2 cellular contexts compared by ENCODE assay signal in genomic region chr13:111093136-111093535, GRCh38.
TF ChIP-seq lines count a peak whose summit lies in the region.

No MANE protein-coding gene starts in this region.

TF ChIP-seq in H1, 55 proteins besides CTCF, POLR2A, EP300 and RAD21:
- TF ChIP-seq CHD2 (IDR thresholded peaks at IDR 0.05; ENCODE audit: low read length) = no peak
- TF ChIP-seq HDAC2 (IDR thresholded peaks at IDR 0.05; ENCODE audit: borderline replicate concordance in 1 of 2, low read depth in 2 of 2, low read length in 2 of 2) = no peak
- TF ChIP-seq KDM4A (IDR thresholded peaks at IDR 0.05; ENCODE audit: low read depth, low read length, severe bottlenecking) = no peak
- no peak for TF ChIP-seq CHD1 (IDR thresholded peaks at IDR 0.05; ENCODE audit: low read depth, low read length)
- TF ChIP-seq TBP (IDR thresholded peaks at IDR 0.05; ENCODE audit: low read depth, low read length) = no peak
- TF ChIP-seq NANOG (IDR thresholded peaks at IDR 0.05; ENCODE audit: insufficient read depth, low read depth, low read length, poor library complexity, severe bottlenecking) = no peak

TF ChIP-seq in HepG2, 621 proteins besides CTCF, POLR2A, EP300 and RAD21:
- TF ChIP-seq ZBTB7B (CRISPR knock-in tag; IDR thresholded peaks at IDR 0.05) = no peak
- TF ChIP-seq ZNF570 (CRISPR knock-in tag; IDR thresholded peaks at IDR 0.05; ENCODE audit: borderline replicate concordance) = no peak
- TF ChIP-seq DNMT1 (CRISPR knock-in tag; IDR thresholded peaks at IDR 0.05) = no peak
- TF ChIP-seq AFF4 (CRISPR knock-in tag; IDR thresholded peaks at IDR 0.05) = no peak
- TF ChIP-seq PAX8 (CRISPR knock-in tag; IDR thresholded peaks at IDR 0.05; ENCODE audit: borderline replicate concordance) = no peak
- no peak for TF ChIP-seq PAF1 (CRISPR knock-in tag; IDR thresholded peaks at IDR 0.05)
- no peak for TF ChIP-seq CREBL2 (CRISPR knock-in tag; IDR thresholded peaks at IDR 0.05; ENCODE audit: borderline replicate concordance)
- TF ChIP-seq ZNF343 (CRISPR knock-in tag; IDR thresholded peaks at IDR 0.05) = no peak
- no peak for TF ChIP-seq RBFOX2 (IDR thresholded peaks at IDR 0.05; ENCODE audit: low read depth, low read length)
- no peak for TF ChIP-seq HDAC1 (CRISPR knock-in tag; IDR thresholded peaks at IDR 0.05)
- TF ChIP-seq ZNF788 (CRISPR knock-in tag; IDR thresholded peaks at IDR 0.05; ENCODE audit: borderline replicate concordance) = no peak
- no peak for TF ChIP-seq ZSCAN25 (CRISPR knock-in tag; IDR thresholded peaks at IDR 0.05)
- no peak for TF ChIP-seq BHLHE40 (IDR thresholded peaks at IDR 0.05; ENCODE audit: low read length)
- no peak for TF ChIP-seq RCOR2 (CRISPR knock-in tag; IDR thresholded peaks at IDR 0.05)
- no peak for TF ChIP-seq LRRFIP1 (CRISPR knock-in tag; conservative IDR thresholded peaks at IDR 0.05)
- no peak for TF ChIP-seq ZNF800 (CRISPR knock-in tag; IDR thresholded peaks at IDR 0.05)
- no peak for TF ChIP-seq RFX5 (IDR thresholded peaks at IDR 0.05; ENCODE audit: low read depth, low read length)
- no peak for TF ChIP-seq SOX5 (CRISPR knock-in tag; IDR thresholded peaks at IDR 0.05; ENCODE audit: borderline replicate concordance)
